Comparison of ENCODE assay signal across 1 cellular context in the genomic region with DNA sequence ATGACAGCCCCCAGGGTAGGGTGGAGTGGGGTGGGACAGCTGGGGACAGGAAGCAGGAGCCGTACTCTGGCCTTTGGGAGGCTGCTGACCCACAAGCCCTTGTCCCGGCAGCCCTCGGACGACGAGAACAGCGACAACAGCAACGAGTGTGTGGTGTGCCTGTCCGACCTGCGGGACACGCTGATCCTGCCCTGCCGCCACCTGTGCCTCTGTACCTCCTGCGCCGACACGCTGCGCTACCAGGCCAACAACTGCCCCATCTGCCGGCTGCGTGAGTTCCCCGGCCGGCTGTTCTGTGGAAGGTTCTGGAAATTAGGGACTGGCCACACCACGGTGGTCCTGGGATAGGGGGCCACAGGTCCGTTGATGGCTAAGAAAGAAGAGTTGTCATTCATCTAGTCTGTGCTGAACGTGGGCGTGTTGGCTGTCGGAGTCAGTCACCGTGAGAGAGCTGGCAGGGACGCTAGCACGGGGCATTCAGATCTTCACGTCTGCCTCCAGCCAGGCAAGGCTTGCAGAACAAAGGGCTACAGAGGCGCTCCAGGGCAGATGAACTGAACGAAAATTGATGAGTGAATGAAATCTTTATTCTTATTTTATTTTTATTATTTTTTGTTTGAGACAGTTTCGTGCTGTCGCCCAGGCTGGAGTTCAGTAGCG.
TF ChIP-seq lines count a peak whose summit lies in the region.

No MANE protein-coding gene starts in this region.

TF ChIP-seq in GM23338, 12 proteins besides CTCF, POLR2A, EP300 and RAD21:
- TF ChIP-seq JUNB (IDR thresholded peaks at IDR 0.05; ENCODE audit: unreplicated experiment) (no peak), EZH2 (IDR thresholded peaks at IDR 0.05; ENCODE audit: low read depth, unreplicated experiment) (no peak), NANOG (IDR thresholded peaks at IDR 0.05; ENCODE audit: borderline replicate concordance) (no peak), STAT1 (IDR thresholded peaks at IDR 0.05; ENCODE audit: unreplicated experiment) (no peak), CREB1 (CRISPR knock-in tag; IDR thresholded peaks at IDR 0.05; ENCODE audit: low read depth) (no peak), ZNF331 (CRISPR knock-in tag; IDR thresholded peaks at IDR 0.05; ENCODE audit: low read depth) (no peak), ZNF114 (CRISPR knock-in tag; IDR thresholded peaks at IDR 0.05) (no peak), EZH2phosphoT487 (IDR thresholded peaks at IDR 0.05; ENCODE audit: unreplicated experiment) (no peak), POLR2AphosphoS5 (IDR thresholded peaks at IDR 0.05; ENCODE audit: low read depth) (no peak)
- TF ChIP-seq, protein P1, sequence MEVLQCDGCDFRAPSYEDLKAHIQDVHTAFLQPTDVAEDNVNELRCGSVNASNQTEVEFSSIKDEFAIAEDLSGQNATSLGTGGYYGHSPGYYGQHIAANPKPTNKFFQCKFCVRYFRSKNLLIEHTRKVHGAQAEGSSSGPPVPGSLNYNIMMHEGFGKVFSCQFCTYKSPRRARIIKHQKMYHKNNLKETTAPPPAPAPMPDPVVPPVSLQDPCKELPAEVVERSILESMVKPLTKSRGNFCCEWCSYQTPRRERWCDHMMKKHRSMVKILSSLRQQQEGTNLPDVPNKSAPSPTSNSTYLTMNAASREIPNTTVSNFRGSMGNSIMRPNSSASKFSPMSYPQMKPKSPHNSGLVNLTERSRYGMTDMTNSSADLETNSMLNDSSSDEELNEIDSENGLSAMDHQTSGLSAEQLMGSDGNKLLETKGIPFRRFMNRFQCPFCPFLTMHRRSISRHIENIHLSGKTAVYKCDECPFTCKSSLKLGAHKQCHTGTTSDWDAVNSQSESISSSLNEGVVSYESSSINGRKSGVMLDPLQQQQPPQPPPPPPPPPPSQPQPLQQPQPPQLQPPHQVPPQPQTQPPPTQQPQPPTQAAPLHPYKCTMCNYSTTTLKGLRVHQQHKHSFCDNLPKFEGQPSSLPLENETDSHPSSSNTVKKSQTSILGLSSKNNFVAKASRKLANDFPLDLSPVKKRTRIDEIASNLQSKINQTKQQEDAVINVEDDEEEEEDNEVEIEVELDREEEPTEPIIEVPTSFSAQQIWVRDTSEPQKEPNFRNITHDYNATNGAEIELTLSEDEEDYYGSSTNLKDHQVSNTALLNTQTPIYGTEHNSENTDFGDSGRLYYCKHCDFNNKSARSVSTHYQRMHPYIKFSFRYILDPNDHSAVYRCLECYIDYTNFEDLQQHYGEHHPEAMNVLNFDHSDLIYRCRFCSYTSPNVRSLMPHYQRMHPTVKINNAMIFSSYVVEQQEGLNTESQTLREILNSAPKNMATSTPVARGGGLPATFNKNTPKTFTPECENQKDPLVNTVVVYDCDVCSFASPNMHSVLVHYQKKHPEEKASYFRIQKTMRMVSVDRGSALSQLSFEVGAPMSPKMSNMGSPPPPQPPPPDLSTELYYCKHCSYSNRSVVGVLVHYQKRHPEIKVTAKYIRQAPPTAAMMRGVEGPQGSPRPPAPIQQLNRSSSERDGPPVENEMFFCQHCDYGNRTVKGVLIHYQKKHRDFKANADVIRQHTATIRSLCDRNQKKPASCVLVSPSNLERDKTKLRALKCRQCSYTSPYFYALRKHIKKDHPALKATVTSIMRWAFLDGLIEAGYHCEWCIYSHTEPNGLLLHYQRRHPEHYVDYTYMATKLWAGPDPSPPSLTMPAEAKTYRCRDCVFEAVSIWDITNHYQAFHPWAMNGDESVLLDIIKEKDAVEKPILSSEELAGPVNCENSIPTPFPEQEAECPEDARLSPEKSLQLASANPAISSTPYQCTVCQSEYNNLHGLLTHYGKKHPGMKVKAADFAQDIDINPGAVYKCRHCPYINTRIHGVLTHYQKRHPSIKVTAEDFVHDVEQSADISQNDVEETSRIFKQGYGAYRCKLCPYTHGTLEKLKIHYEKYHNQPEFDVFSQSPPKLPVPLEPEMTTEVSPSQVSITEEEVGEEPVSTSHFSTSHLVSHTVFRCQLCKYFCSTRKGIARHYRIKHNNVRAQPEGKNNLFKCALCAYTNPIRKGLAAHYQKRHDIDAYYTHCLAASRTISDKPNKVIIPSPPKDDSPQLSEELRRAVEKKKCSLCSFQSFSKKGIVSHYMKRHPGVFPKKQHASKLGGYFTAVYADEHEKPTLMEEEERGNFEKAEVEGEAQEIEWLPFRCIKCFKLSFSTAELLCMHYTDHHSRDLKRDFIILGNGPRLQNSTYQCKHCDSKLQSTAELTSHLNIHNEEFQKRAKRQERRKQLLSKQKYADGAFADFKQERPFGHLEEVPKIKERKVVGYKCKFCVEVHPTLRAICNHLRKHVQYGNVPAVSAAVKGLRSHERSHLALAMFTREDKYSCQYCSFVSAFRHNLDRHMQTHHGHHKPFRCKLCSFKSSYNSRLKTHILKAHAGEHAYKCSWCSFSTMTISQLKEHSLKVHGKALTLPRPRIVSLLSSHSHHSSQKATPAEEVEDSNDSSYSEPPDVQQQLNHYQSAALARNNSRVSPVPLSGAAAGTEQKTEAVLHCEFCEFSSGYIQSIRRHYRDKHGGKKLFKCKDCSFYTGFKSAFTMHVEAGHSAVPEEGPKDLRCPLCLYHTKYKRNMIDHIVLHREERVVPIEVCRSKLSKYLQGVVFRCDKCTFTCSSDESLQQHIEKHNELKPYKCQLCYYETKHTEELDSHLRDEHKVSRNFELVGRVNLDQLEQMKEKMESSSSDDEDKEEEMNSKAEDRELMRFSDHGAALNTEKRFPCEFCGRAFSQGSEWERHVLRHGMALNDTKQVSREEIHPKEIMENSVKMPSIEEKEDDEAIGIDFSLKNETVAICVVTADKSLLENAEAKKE (CRISPR knock-in tag; IDR thresholded peaks at IDR 0.05): no peak
- TF ChIP-seq, protein P2, sequence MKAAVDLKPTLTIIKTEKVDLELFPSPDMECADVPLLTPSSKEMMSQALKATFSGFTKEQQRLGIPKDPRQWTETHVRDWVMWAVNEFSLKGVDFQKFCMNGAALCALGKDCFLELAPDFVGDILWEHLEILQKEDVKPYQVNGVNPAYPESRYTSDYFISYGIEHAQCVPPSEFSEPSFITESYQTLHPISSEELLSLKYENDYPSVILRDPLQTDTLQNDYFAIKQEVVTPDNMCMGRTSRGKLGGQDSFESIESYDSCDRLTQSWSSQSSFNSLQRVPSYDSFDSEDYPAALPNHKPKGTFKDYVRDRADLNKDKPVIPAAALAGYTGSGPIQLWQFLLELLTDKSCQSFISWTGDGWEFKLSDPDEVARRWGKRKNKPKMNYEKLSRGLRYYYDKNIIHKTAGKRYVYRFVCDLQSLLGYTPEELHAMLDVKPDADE (IDR thresholded peaks at IDR 0.05): no peak
- TF ChIP-seq, protein P3, sequence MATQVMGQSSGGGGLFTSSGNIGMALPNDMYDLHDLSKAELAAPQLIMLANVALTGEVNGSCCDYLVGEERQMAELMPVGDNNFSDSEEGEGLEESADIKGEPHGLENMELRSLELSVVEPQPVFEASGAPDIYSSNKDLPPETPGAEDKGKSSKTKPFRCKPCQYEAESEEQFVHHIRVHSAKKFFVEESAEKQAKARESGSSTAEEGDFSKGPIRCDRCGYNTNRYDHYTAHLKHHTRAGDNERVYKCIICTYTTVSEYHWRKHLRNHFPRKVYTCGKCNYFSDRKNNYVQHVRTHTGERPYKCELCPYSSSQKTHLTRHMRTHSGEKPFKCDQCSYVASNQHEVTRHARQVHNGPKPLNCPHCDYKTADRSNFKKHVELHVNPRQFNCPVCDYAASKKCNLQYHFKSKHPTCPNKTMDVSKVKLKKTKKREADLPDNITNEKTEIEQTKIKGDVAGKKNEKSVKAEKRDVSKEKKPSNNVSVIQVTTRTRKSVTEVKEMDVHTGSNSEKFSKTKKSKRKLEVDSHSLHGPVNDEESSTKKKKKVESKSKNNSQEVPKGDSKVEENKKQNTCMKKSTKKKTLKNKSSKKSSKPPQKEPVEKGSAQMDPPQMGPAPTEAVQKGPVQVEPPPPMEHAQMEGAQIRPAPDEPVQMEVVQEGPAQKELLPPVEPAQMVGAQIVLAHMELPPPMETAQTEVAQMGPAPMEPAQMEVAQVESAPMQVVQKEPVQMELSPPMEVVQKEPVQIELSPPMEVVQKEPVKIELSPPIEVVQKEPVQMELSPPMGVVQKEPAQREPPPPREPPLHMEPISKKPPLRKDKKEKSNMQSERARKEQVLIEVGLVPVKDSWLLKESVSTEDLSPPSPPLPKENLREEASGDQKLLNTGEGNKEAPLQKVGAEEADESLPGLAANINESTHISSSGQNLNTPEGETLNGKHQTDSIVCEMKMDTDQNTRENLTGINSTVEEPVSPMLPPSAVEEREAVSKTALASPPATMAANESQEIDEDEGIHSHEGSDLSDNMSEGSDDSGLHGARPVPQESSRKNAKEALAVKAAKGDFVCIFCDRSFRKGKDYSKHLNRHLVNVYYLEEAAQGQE (IDR thresholded peaks at IDR 0.05; ENCODE audit: unreplicated experiment): no peak
